ENCODE assay signal across 13 cellular contexts in the genomic region with DNA sequence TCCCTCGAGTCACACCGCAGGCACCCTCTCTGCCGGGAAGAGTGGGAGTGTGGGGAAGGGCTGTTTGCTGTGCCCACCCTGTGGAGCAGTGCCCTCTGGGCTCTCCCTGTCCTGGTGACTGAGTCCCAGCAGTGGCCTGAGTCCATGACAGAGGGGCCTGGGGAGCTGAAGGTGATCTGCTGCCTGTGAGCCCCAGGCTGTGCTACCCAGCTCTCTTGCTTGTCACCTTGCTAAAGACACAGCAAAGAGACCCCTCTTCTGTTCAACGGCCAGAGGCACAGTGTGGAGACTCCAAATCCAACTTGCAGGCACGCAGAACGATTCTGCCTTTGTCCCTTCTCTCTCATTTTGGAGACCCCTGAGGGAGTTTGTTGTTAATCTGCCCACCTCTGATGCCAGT.
"Had no signal": no experiment of that assay in that cellular context is flagged by ENCODE, and none has a peak within 500 bp of the region (broad histone marks: within the 10 kb centered on the region; RNA-seq: fewer than 3 reads in every experiment).

No MANE protein-coding gene starts in this region.

- H3K4me3 ChIP-seq: ascending aorta, dorsolateral prefrontal cortex, sigmoid colon, thoracic aorta had no signal

- DNase-seq: activated CD4-positive, alpha-beta T cell treated with anti-CD3 and anti-CD28 coated beads, Interleukin-2, amount 50 U/mL, for 1 hour; activated naive CD4-positive, alpha-beta T cell treated with Interleukin-2 at 50 U/mL for 16 hours; activated T-cell treated with anti-CD3 and anti-CD28 coated beads for 4 hours; dorsolateral prefrontal cortex; glutamatergic neuron; left ventricle myocardium superior; sigmoid colon; stimulated activated CD4-positive, alpha-beta T cell treated with anti-CD3 and anti-CD28 coated beads, Interleukin-1b, Interleukin-23, amount 100 ng/mL, for 48 hours; stimulated activated naive CD8-positive, alpha-beta T cell treated with anti-CD3 and anti-CD28 coated beads, Interleukin-15, amount 100 ng/mL, for 72 hours; T-cell; T-helper 9 cell had no signal

- H3K27ac ChIP-seq: ascending aorta, sigmoid colon, thoracic aorta had no signal

- H3K36me3 Mint-ChIP-seq: T-cell had no signal

- H3K36me3 ChIP-seq: ascending aorta, sigmoid colon, thoracic aorta had no signal

- H3K9me3 ChIP-seq: ascending aorta, sigmoid colon, thoracic aorta had no signal

- H3K9me3 Mint-ChIP-seq: stimulated activated naive CD8-positive, alpha-beta T cell treated with anti-CD3 and anti-CD28 coated beads, Interleukin-15, amount 100 ng/mL, for 72 hours; T-cell had no signal

- H3K4me1 Mint-ChIP-seq: stimulated activated naive CD8-positive, alpha-beta T cell treated with anti-CD3 and anti-CD28 coated beads, Interleukin-15, amount 100 ng/mL, for 72 hours; T-cell had no signal

- H3K27me3 ChIP-seq: ascending aorta, dorsolateral prefrontal cortex, sigmoid colon had no signal

- H3K27ac Mint-ChIP-seq: T-cell had no signal

- H3K4me1 ChIP-seq: ascending aorta, sigmoid colon had no signal

- H3K4me3 Mint-ChIP-seq: stimulated activated naive CD8-positive, alpha-beta T cell treated with anti-CD3 and anti-CD28 coated beads, Interleukin-15, amount 100 ng/mL, for 72 hours; T-cell had no signal

- ATAC-seq: stimulated activated naive CD8-positive, alpha-beta T cell treated with anti-CD3 and anti-CD28 coated beads, Interleukin-15, amount 100 ng/mL, for 72 hours; T-cell had no signal
